ENCODE assay signal across 23 cellular contexts in the genomic region with DNA sequence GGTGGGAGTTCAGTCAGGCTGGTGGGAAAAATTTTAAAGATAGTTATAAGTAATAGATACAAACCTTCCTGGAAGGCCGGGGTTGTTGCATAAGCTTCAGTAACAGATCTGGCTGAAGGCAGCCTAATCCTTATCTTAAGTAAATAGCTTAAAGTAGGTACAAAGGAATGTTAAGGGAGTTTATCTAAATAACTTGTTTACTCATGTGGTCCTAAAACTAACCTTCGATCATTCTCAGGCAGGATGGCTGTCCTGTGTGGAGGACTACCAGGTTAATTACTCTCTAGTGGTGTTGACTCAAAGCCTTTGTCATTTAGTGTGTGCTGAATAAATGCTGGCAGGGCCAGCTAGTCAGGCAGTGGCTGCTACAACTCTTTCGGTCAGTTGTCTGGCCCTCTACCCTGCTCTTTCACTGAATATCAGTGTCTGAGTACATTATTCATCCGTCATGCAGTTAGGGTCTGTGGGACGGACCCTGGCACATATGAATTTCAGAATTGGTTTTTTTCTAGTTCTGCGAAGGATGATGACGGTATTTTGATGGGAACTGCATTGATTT.
"Had no signal": no experiment of that assay in that cellular context is flagged by ENCODE, and none has a peak within 500 bp of the region (broad histone marks: within the 10 kb centered on the region; RNA-seq: fewer than 3 reads in every experiment).

No MANE protein-coding gene starts in this region.

- H3K9me3 ChIP-seq: ovary, testis, thyroid gland had no signal

- H3K4me1 ChIP-seq: left ventricle myocardium inferior, right atrium auricular region, right lobe of liver, testis, thyroid gland, upper lobe of left lung had no signal

- ATAC-seq: naive thymus-derived CD4-positive, alpha-beta T cell; natural killer cell treated with Interleukin-12 subunit alpha and Interleukin-12 subunit beta and Interleukin-15 and Interleukin-18, amount 100 ng/mL, for 72 hours; stimulated activated memory B cell treated with anti-CD40 and anti-IgM and Interleukin-4, amounts not matched to agents 10 μg/mL and 1 μg/mL and 100 μg/mL, for 72 hours; stimulated activated naive CD8-positive, alpha-beta T cell treated with anti-CD3 and anti-CD28 coated beads, Interleukin-15, amount 100 ng/mL, for 72 hours had no signal

- H3K27me3 Mint-ChIP-seq: naive thymus-derived CD4-positive, alpha-beta T cell; natural killer cell treated with Interleukin-12 subunit alpha and Interleukin-12 subunit beta and Interleukin-15 and Interleukin-18, amount 100 ng/mL, for 72 hours; stimulated activated memory B cell treated with anti-CD40 and anti-IgM and Interleukin-4, amounts not matched to agents 10 μg/mL and 1 μg/mL and 100 μg/mL, for 72 hours; stimulated activated naive CD8-positive, alpha-beta T cell treated with anti-CD3 and anti-CD28 coated beads, Interleukin-15, amount 100 ng/mL, for 72 hours had no signal

- H3K4me3 ChIP-seq: left ventricle myocardium inferior, lung, ovary, right atrium auricular region, right lobe of liver, smooth muscle cell, testis, thyroid gland, transverse colon, upper lobe of left lung had no signal

- H3K36me3 Mint-ChIP-seq: mesothelial cell of epicardium; stimulated activated memory B cell treated with anti-CD40 and anti-IgM and Interleukin-4, amounts not matched to agents 10 μg/mL and 1 μg/mL and 100 μg/mL, for 72 hours had no signal

- H3K9me3 Mint-ChIP-seq: natural killer cell treated with Interleukin-12 subunit alpha and Interleukin-12 subunit beta and Interleukin-15 and Interleukin-18, amount 100 ng/mL, for 72 hours; stimulated activated memory B cell treated with anti-CD40 and anti-IgM and Interleukin-4, amounts not matched to agents 10 μg/mL and 1 μg/mL and 100 μg/mL, for 72 hours had no signal

- H3K27ac ChIP-seq: left ventricle myocardium inferior, ovary, right atrium auricular region, right lobe of liver, testis, thyroid gland, transverse colon, upper lobe of left lung had no signal

- H3K36me3 ChIP-seq: left ventricle myocardium inferior, ovary, right atrium auricular region, right lobe of liver, thyroid gland, transverse colon, upper lobe of left lung had no signal

- H3K27me3 ChIP-seq: ovary, right atrium auricular region, right lobe of liver, testis, thyroid gland, transverse colon, upper lobe of left lung had no signal

- H3K27ac Mint-ChIP-seq: mesothelial cell of epicardium; naive thymus-derived CD4-positive, alpha-beta T cell; natural killer cell treated with Interleukin-12 subunit alpha and Interleukin-12 subunit beta and Interleukin-15 and Interleukin-18, amount 100 ng/mL, for 72 hours; progenitor cell of endocrine pancreas; stimulated activated memory B cell treated with anti-CD40 and anti-IgM and Interleukin-4, amounts not matched to agents 10 μg/mL and 1 μg/mL and 100 μg/mL, for 72 hours; stimulated activated naive CD8-positive, alpha-beta T cell treated with anti-CD3 and anti-CD28 coated beads, Interleukin-15, amount 100 ng/mL, for 72 hours had no signal

- DNase-seq: islet precursor cell; left ventricle myocardium inferior; mesendoderm; naive thymus-derived CD4-positive, alpha-beta T cell; ovary; right lobe of liver; stimulated activated CD4-positive, alpha-beta T cell treated with anti-CD3 and anti-CD28 coated beads, Interleukin-1b, Interleukin-23, amount 100 ng/mL, for 48 hours; stimulated activated CD4-positive, alpha-beta T cell treated with anti-CD3 and anti-CD28 coated beads, Interleukin-2, amount 100 ng/mL, for 48 hours; stimulated activated CD4-positive, alpha-beta T cell treated with anti-CD3 and anti-CD28 coated beads, Interleukin-4, amount 100 ng/mL, for 4 hours; stimulated activated CD8-positive, alpha-beta memory T cell treated with anti-CD3 and anti-CD28 coated beads, Interleukin-4, amount 100 ng/mL, for 48 hours; stimulated activated naive CD4-positive, alpha-beta T cell treated with Interleukin-2 at 50 U/mL for 16 hours; stimulated activated naive CD8-positive, alpha-beta T cell treated with anti-CD3 and anti-CD28 coated beads, Interleukin-15, amount 100 ng/mL, for 72 hours; testis; thyroid gland; transverse colon; upper lobe of left lung had no signal

- H3K4me3 Mint-ChIP-seq: mesothelial cell of epicardium; naive thymus-derived CD4-positive, alpha-beta T cell; natural killer cell treated with Interleukin-12 subunit alpha and Interleukin-12 subunit beta and Interleukin-15 and Interleukin-18, amount 100 ng/mL, for 72 hours; stimulated activated memory B cell treated with anti-CD40 and anti-IgM and Interleukin-4, amounts not matched to agents 10 μg/mL and 1 μg/mL and 100 μg/mL, for 72 hours; stimulated activated naive CD8-positive, alpha-beta T cell treated with anti-CD3 and anti-CD28 coated beads, Interleukin-15, amount 100 ng/mL, for 72 hours had no signal

- H3K4me1 Mint-ChIP-seq: mesothelial cell of epicardium had no signal
